In genomic region chr5:23461576-23461975, GRCh38 we compare ENCODE assay signal across 36 cellular contexts. TPM values are rescaled to one million over a fixed set of nuclear protein-coding genes. Genes with fewer than 3 reads are reported as not detected.
"Had no signal": no experiment of that assay in that cellular context is flagged by ENCODE, and none has a peak within 500 bp of the region (broad histone marks: within the 10 kb centered on the region; RNA-seq: fewer than 3 reads in every experiment).

No MANE protein-coding gene starts in this region.

- H3K27ac ChIP-seq: coronary artery, esophagus squamous epithelium, heart right ventricle, neutrophil, pancreas, testis, tibial artery had no signal

- H3K9me3 ChIP-seq: neutrophil, pancreas, testis, tibial artery had no signal

- ATAC-seq: effector memory CD8-positive, alpha-beta T cell; heart right ventricle; mucosa of descending colon; natural killer cell treated with Interleukin-12 subunit alpha and Interleukin-12 subunit beta and Interleukin-15 and Interleukin-18, amount 100 ng/mL, for 72 hours; pancreas; sciatic nerve; stimulated activated memory B cell treated with anti-CD40 and anti-IgM and Interleukin-4, amounts not matched to agents 10 μg/mL and 1 μg/mL and 100 μg/mL, for 72 hours; stimulated activated naive CD8-positive, alpha-beta T cell treated with anti-CD3 and anti-CD28 coated beads, Interleukin-15, Interleukin-2, amounts not matched to agents 100 U/mL and 50 U/mL, for 24 hours had no signal

- FAIRE-seq: endometrium, islet of Langerhans, pancreas had no signal

- DNase-seq: effector memory CD8-positive, alpha-beta T cell; erythroblast; esophagus squamous epithelium; foreskin melanocyte; glutamatergic neuron; heart right ventricle; hippocampal formation; kidney glomerular epithelial cell; mesenchymal stem cell; mucosa of descending colon; naive B cell; pancreas; stimulated activated CD4-positive, alpha-beta T cell treated with anti-CD3 and anti-CD28 coated beads, Interleukin-12 subunit alpha, Interleukin-12 subunit beta, amount 100 ng/mL, for 4 hours; stimulated activated CD4-positive, alpha-beta T cell treated with anti-CD3 and anti-CD28 coated beads, Interleukin-2, amount 100 ng/mL, for 24 hours; stimulated activated CD4-positive, alpha-beta T cell treated with anti-CD3 and anti-CD28 coated beads, Interleukin-4, amount 100 ng/mL, for 4 hours; stimulated activated naive CD8-positive, alpha-beta T cell treated with anti-CD3 and anti-CD28 coated beads, Interleukin-15, Interleukin-2, amounts not matched to agents 100 U/mL and 50 U/mL, for 24 hours; substantia nigra; testis; tibial artery had no signal

- H3K4me1 ChIP-seq: esophagus squamous epithelium, heart right ventricle, pancreas, testis, tibial artery had no signal

- H3K4me2 ChIP-seq: smooth muscle cell had no signal

- H3K36me3 ChIP-seq: esophagus squamous epithelium, heart right ventricle, neutrophil, pancreas, tibial artery had no signal

- H3K4me3 ChIP-seq: coronary artery, esophagus squamous epithelium, heart right ventricle, mucosa of descending colon, pancreas, smooth muscle cell, testis, tibial artery had no signal

- H3K27me3 ChIP-seq: esophagus squamous epithelium, heart right ventricle, neutrophil, pancreas, testis, tibial artery had no signal

RNA-seq across cellular contexts. Expression of gene PRDM9, which starts 45.8 kb away (rescaled TPM):
- total RNA-seq: dermis microvascular lymphatic vessel endothelial cell; esophagus squamous epithelium; heart right ventricle; lower leg skin; lung microvascular endothelial cell; mesothelial cell of epicardium; mucosa of descending colon; natural killer cell treated with Interleukin-12 subunit alpha and Interleukin-12 subunit beta and Interleukin-15 and Interleukin-18, amount 100 ng/mL, for 72 hours; neural crest cell; omental fat pad; pancreas; posterior vena cava; pulmonary artery endothelial cell; sciatic nerve; smooth muscle cell; urinary bladder had no signal
- polyA plus RNA-seq: heart right ventricle, pancreas, smooth muscle cell, urinary bladder had no signal
